14 cellular contexts compared by ENCODE assay signal in the genomic region with DNA sequence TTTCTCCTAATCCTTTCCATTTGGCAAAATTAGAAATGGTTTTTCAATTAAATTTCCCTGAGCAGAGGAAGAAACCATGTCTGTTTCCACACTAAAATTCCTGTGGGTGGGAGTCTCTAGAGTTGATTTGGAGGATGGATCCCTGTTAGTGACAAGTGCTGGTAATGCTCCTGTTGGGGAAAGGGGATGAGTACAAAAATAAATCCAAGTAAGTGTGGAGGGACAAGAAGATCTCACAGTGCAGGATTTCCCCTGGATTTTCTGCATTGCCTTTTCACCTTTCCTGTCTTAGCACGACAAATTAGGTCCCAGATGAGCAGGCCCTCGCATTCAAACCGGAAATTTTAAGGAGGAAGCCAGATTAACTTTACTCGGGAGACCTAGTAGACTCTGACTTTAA.
DNase-seq lines count a peak whose midpoint lies in the region; ATAC-seq and TF ChIP-seq lines count a peak whose summit lies in the region.
"Had no signal": no experiment of that assay in that cellular context is flagged by ENCODE, and none has a peak within 500 bp of the region (broad histone marks: within the 10 kb centered on the region; RNA-seq: fewer than 3 reads in every experiment).

No MANE protein-coding gene starts in this region.

- POLR2A ChIA-PET in A673 (lab: Charles Lee; ENCODE audit: low non-redundant PET): no interaction called here
- POLR2A ChIA-PET in CD8-positive, alpha-beta T cell (lab: Charles Lee): no interaction called here
- POLR2A ChIA-PET in activated CD4-positive, alpha-beta memory T cell treated with anti-CD3 and anti-CD28 coated beads for 36 hours (lab: Charles Lee): interaction anchor here (1.3 to 29.3 kb wide), 2 partner anchors 14 to 27 kb away, joined by 5 to 639 read pairs; no protein-coding TSS in a partner anchor
- POLR2A ChIA-PET in naive thymus-derived CD4-positive, alpha-beta T cell (lab: Charles Lee): interaction anchor here (5.7 kb wide), 1 partner anchor 11 kb away, joined by 31 read pairs; no protein-coding TSS in a partner anchor

- no peak for TF ChIP-seq CTCF in A673 (conservative IDR thresholded peaks at IDR 0.05; ENCODE audit: low read depth, low read length)
- TF ChIP-seq CTCF in CD8-positive, alpha-beta T cell (IDR thresholded peaks at IDR 0.05): no peak
- TF ChIP-seq CTCF in breast epithelium (IDR thresholded peaks at IDR 0.05): no peak

- no peaks in the 10 kb centered on the region for H3K9me3 Mint-ChIP-seq in CD8-positive, alpha-beta T cell
- H3K9me3 Mint-ChIP-seq in activated CD4-positive, alpha-beta memory T cell treated with anti-CD3 and anti-CD28 coated beads for 36 hours: no peaks in the 10 kb centered on the region
- H3K9me3 Mint-ChIP-seq in naive thymus-derived CD4-positive, alpha-beta T cell: no peaks in the 10 kb centered on the region

- H3K4me1 Mint-ChIP-seq in CD8-positive, alpha-beta T cell (ENCODE audit: low read depth): no peaks in the 10 kb centered on the region
- no peaks in the 10 kb centered on the region for H3K4me1 Mint-ChIP-seq in activated CD4-positive, alpha-beta memory T cell treated with anti-CD3 and anti-CD28 coated beads for 36 hours (ENCODE audit: low read depth)
- H3K4me1 Mint-ChIP-seq in naive thymus-derived CD4-positive, alpha-beta T cell: peaks cover 0 to 53% (median 0%) of the 10 kb centered on the region in 7 donors

- intact Hi-C loops in A673 (cut with micrococcal nuclease; ENCODE audit: unreplicated experiment): loop anchor here (5.0 kb wide), 1 partner anchor 36 kb away; no protein-coding TSS in a partner anchor
- intact Hi-C loops in CD8-positive, alpha-beta T cell (cut with DNase I, micrococcal nuclease): loop anchor here in 1 of 2 experiments (5.0 kb wide), 1 partner anchor 429 kb away; no protein-coding TSS in a partner anchor
- intact Hi-C loops in activated CD4-positive, alpha-beta memory T cell treated with anti-CD3 and anti-CD28 coated beads for 36 hours (cut with micrococcal nuclease): no loop called here
- intact Hi-C loops in naive thymus-derived CD4-positive, alpha-beta T cell (cut with micrococcal nuclease): no loop called here
- intact Hi-C loops in breast epithelium (cut with DNase I; ENCODE audit: low total_unique reads): loop anchor here (10.0 kb wide), 2 partner anchors 73 to 1593 kb away; a partner anchor contains a TSS

- H3K4me3 ChIP-seq in A673 (ENCODE audit: low read depth, low read length, poor library complexity, severe bottlenecking) (peak overlapping the region; percentile 1), breast epithelium (no peak overlapping the region)
- no peak overlapping the region for H3K4me3 ChIP-seq in CD8-positive, alpha-beta T cell (ENCODE audit: low read depth, low read length)
- no peak overlapping the region for H3K4me3 ChIP-seq in naive thymus-derived CD4-positive, alpha-beta T cell (ENCODE audit: low read length)
- H3K4me3 ChIP-seq: HAP-1, psoas muscle had no signal

- peaks cover 98% of the 10 kb centered on the region for H3K4me1 ChIP-seq in A673 (ENCODE audit: insufficient read depth, low read length, poor library complexity, severe bottlenecking)
- no peaks in the 10 kb centered on the region for H3K4me1 ChIP-seq in CD8-positive, alpha-beta T cell (ENCODE audit: insufficient read depth, low read length)
- H3K4me1 ChIP-seq in naive thymus-derived CD4-positive, alpha-beta T cell (ENCODE audit: control insufficient read depth in 2 of 2, insufficient read depth in 2 of 2, low read length in 2 of 2): no peaks in the 10 kb centered on the region
- H3K4me1 ChIP-seq in breast epithelium: peaks cover 0 to 3% of the 10 kb centered on the region in 2 donors

- peak; percentile 54 for DNase-seq in A673 (ENCODE audit: low spot score)
- no peak for DNase-seq in CD8-positive, alpha-beta T cell
- no peak for DNase-seq in activated CD4-positive, alpha-beta memory T cell treated with anti-CD3 and anti-CD28 coated beads for 36 hours
- DNase-seq in naive thymus-derived CD4-positive, alpha-beta T cell: no peak
- DNase-seq in stimulated activated CD4-positive, alpha-beta T cell treated with anti-CD3 and anti-CD28 coated beads, Interleukin-1b, Interleukin-23, amount 100 ng/mL, for 48 hours: no peak
- no peak for DNase-seq in breast epithelium (ENCODE audit: low spot score in 2 of 2)
- DNase-seq in NCI-H146 treated with DMSO at 0.1 percent for 48 hours (lab: John Stamatoyannopoulos, UW; ENCODE audit: unreplicated experiment): no peak
- DNase-seq: GF-D8; psoas muscle; SIG-M5; stimulated activated CD4-positive, alpha-beta T cell treated with anti-CD3 and anti-CD28 coated beads, Interleukin-2, amount 100 ng/mL, for 24 hours had no signal

- CTCF ChIA-PET in A673 (lab: Charles Lee): no interaction called here
- CTCF ChIA-PET in CD8-positive, alpha-beta T cell (lab: Charles Lee): no interaction called here
- CTCF ChIA-PET in activated CD4-positive, alpha-beta memory T cell treated with anti-CD3 and anti-CD28 coated beads for 36 hours (lab: Charles Lee): interaction anchor here (1.1 kb wide), 1 partner anchor 10 kb away, joined by 4 read pairs; no protein-coding TSS in a partner anchor
- CTCF ChIA-PET in naive thymus-derived CD4-positive, alpha-beta T cell (lab: Charles Lee): no interaction called here

- BruUV-seq in A673 (replicated peaks; lab: Mats Ljungman, UMichigan): no TSS peak

- no peaks in the 10 kb centered on the region for H3K36me3 ChIP-seq in A673 (ENCODE audit: insufficient read depth, low read length, poor library complexity, severe bottlenecking)
- H3K36me3 ChIP-seq in CD8-positive, alpha-beta T cell (ENCODE audit: insufficient read depth, low read length): no peaks in the 10 kb centered on the region
- H3K36me3 ChIP-seq in naive thymus-derived CD4-positive, alpha-beta T cell (ENCODE audit: control insufficient read depth in 2 of 3, insufficient read depth in 3 of 3, low read length in 3 of 3): no peaks in the 10 kb centered on the region
- H3K36me3 ChIP-seq in breast epithelium: no peaks in the 10 kb centered on the region
- H3K36me3 ChIP-seq: HAP-1 had no signal

- TF ChIP-seq POLR2A in breast epithelium (IDR thresholded peaks at IDR 0.05): no peak

- H3K27ac Mint-ChIP-seq in CD8-positive, alpha-beta T cell: peak overlapping the region; percentile 41
- H3K27ac Mint-ChIP-seq in activated CD4-positive, alpha-beta memory T cell treated with anti-CD3 and anti-CD28 coated beads for 36 hours: peak overlapping the region; percentile 98
- H3K27ac Mint-ChIP-seq in naive thymus-derived CD4-positive, alpha-beta T cell: peak overlapping the region in 7 of 9 donors; percentile 62 to 89 (median 71)

- no peak for ATAC-seq in CD8-positive, alpha-beta T cell
- ATAC-seq in naive thymus-derived CD4-positive, alpha-beta T cell: no peak
- no peak for ATAC-seq in HG03469 (IDR thresholded peaks at IDR 0.05; ENCODE audit: unreplicated experiment)
- ATAC-seq: psoas muscle had no signal

- H3K27me3 Mint-ChIP-seq in CD8-positive, alpha-beta T cell (ENCODE audit: low read depth): no peaks in the 10 kb centered on the region
- H3K27me3 Mint-ChIP-seq in activated CD4-positive, alpha-beta memory T cell treated with anti-CD3 and anti-CD28 coated beads for 36 hours: no peaks in the 10 kb centered on the region
- H3K27me3 Mint-ChIP-seq in naive thymus-derived CD4-positive, alpha-beta T cell: no peaks in the 10 kb centered on the region

- H3K4me3 Mint-ChIP-seq in CD8-positive, alpha-beta T cell: peak overlapping the region; percentile 63
- H3K4me3 Mint-ChIP-seq in activated CD4-positive, alpha-beta memory T cell treated with anti-CD3 and anti-CD28 coated beads for 36 hours: peak overlapping the region; percentile 73
- peak overlapping the region; percentile 66 to 92 (median 81) for H3K4me3 Mint-ChIP-seq in naive thymus-derived CD4-positive, alpha-beta T cell

- no peaks in the 10 kb centered on the region for H3K9me3 ChIP-seq in A673 (ENCODE audit: low read depth, low read length, poor library complexity, severe bottlenecking)
- H3K9me3 ChIP-seq in CD8-positive, alpha-beta T cell (ENCODE audit: low read length): no peaks in the 10 kb centered on the region
- no peaks in the 10 kb centered on the region for H3K9me3 ChIP-seq in naive thymus-derived CD4-positive, alpha-beta T cell (ENCODE audit: control insufficient read depth in 2 of 3, low read length in 3 of 3)
- H3K9me3 ChIP-seq in breast epithelium: no peaks in the 10 kb centered on the region
- H3K9me3 ChIP-seq: HAP-1, psoas muscle had no signal

- H3K27ac ChIP-seq in A673 (ENCODE audit: low read depth, low read length, poor library complexity, severe bottlenecking): peak overlapping the region; percentile 80
- no peak overlapping the region for H3K27ac ChIP-seq in CD8-positive, alpha-beta T cell (ENCODE audit: low read depth, low read length)
- H3K27ac ChIP-seq in naive thymus-derived CD4-positive, alpha-beta T cell (ENCODE audit: low read depth, low read length): peak overlapping the region; percentile 35
- H3K27ac ChIP-seq in breast epithelium: peak overlapping the region in 1 of 2 donors; percentile 53
- H3K27ac ChIP-seq: C4-2B, psoas muscle had no signal

- H3K36me3 Mint-ChIP-seq in CD8-positive, alpha-beta T cell: peaks cover 4% of the 10 kb centered on the region
- H3K36me3 Mint-ChIP-seq in activated CD4-positive, alpha-beta memory T cell treated with anti-CD3 and anti-CD28 coated beads for 36 hours: peaks cover 28% of the 10 kb centered on the region
- peaks cover 0 to 15% (median 8%) of the 10 kb centered on the region in 5 donors for H3K36me3 Mint-ChIP-seq in naive thymus-derived CD4-positive, alpha-beta T cell

- H3K27me3 ChIP-seq in A673 (replicated peaks; ENCODE audit: insufficient read depth, low read depth, low read length, poor library complexity) (no peaks in the 10 kb centered on the region), breast epithelium (no peaks in the 10 kb centered on the region)
- H3K27me3 ChIP-seq in CD8-positive, alpha-beta T cell (ENCODE audit: insufficient read depth, low read length): no peaks in the 10 kb centered on the region
- H3K27me3 ChIP-seq in naive thymus-derived CD4-positive, alpha-beta T cell (ENCODE audit: control insufficient read depth in 2 of 2, insufficient read depth in 2 of 2, low read length in 2 of 2): no peaks in the 10 kb centered on the region

Comparison
In these comparisons a context has a peak if more than half of its experiments do, and no peak if none do; other contexts are left out.
1. H3K27ac Mint-ChIP-seq: peak in every context shown above with its lines; median percentile 98 in activated CD4-positive, alpha-beta memory T cell treated with anti-CD3 and anti-CD28 coated beads for 36 hours; 71 in naive thymus-derived CD4-positive, alpha-beta T cell; 41 in CD8-positive, alpha-beta T cell.
2. POLR2A ChIA-PET loops: an anchor here in activated CD4-positive, alpha-beta memory T cell treated with anti-CD3 and anti-CD28 coated beads for 36 hours (1.3 to 29.3 kb wide) and naive thymus-derived CD4-positive, alpha-beta T cell (5.7 kb wide); none called in A673 and CD8-positive, alpha-beta T cell.
3. intact Hi-C loops: an anchor here in A673 (5.0 kb wide) and breast epithelium (10.0 kb wide); none called in activated CD4-positive, alpha-beta memory T cell treated with anti-CD3 and anti-CD28 coated beads for 36 hours and naive thymus-derived CD4-positive, alpha-beta T cell.